In genomic region chr6:125611573-125612399, GRCh38 we compare ENCODE assay signal across 8 cellular contexts.
DNase-seq lines count a peak whose midpoint lies in the region; ATAC-seq and TF ChIP-seq lines count a peak whose summit lies in the region.

No MANE protein-coding gene starts in this region.

- no peaks in the 10 kb centered on the region for H3K36me3 Mint-ChIP-seq in neural progenitor cell
- H3K36me3 Mint-ChIP-seq in activated T-cell treated with anti-CD3 and anti-CD28 coated beads, Interleukin-2, amount 50 U/mL, for 24 hours (ENCODE audit: low read depth): no peaks in the 10 kb centered on the region

- H3K79me2 ChIP-seq in neural progenitor cell (ENCODE audit: low read depth): no peaks in the 10 kb centered on the region

- no peak overlapping the region for H3K9ac ChIP-seq in neural progenitor cell

- TF ChIP-seq CTCF in neural progenitor cell (IDR thresholded peaks at IDR 0.05): no peak

- peak overlapping the region; percentile 85 for H3K27ac ChIP-seq in neural progenitor cell

- H3K4me3 Mint-ChIP-seq in neural progenitor cell: peak overlapping the region; percentile 72
- no peak overlapping the region for H3K4me3 Mint-ChIP-seq in activated T-cell treated with anti-CD3 and anti-CD28 coated beads, Interleukin-2, amount 50 U/mL, for 24 hours

- DNase-seq in DMS114 treated with DMSO at 0.1 percent for 48 hours (lab: John Stamatoyannopoulos, UW; ENCODE audit: unreplicated experiment) (peak; percentile 17), NCI-H69 (lab: John Stamatoyannopoulos, UW) (peak; percentile 93), fibroblast of peridontal ligament (ENCODE audit: extremely low read depth) (peak; percentile 37), neural progenitor cell (ENCODE audit: low spot score) (peak; percentile 74), NCI-H1436 (lab: John Stamatoyannopoulos, UW) (no peak), 8988T (no peak)
- DNase-seq in activated T-cell treated with anti-CD3 and anti-CD28 coated beads, Interleukin-2, amount 50 U/mL, for 24 hours: no peak

- H3K27ac Mint-ChIP-seq in neural progenitor cell: peak overlapping the region; percentile 68
- H3K27ac Mint-ChIP-seq in activated T-cell treated with anti-CD3 and anti-CD28 coated beads, Interleukin-2, amount 50 U/mL, for 24 hours: no peak overlapping the region

- H3F3A ChIP-seq in neural progenitor cell (ENCODE audit: low read depth): peaks cover 18% of the 10 kb centered on the region

- peaks cover 24% of the 10 kb centered on the region for H3K4me1 Mint-ChIP-seq in neural progenitor cell
- H3K4me1 Mint-ChIP-seq in activated T-cell treated with anti-CD3 and anti-CD28 coated beads, Interleukin-2, amount 50 U/mL, for 24 hours (ENCODE audit: low read depth): no peaks in the 10 kb centered on the region

- H2AFZ ChIP-seq in neural progenitor cell (replicated peaks): peak overlapping the region; percentile 78

- H3K9me3 ChIP-seq in neural progenitor cell (ENCODE audit: low read depth): no peaks in the 10 kb centered on the region

- H3K9me3 Mint-ChIP-seq in neural progenitor cell: peaks cover 11% of the 10 kb centered on the region
- H3K9me3 Mint-ChIP-seq in activated T-cell treated with anti-CD3 and anti-CD28 coated beads, Interleukin-2, amount 50 U/mL, for 24 hours: no peaks in the 10 kb centered on the region

- no peaks in the 10 kb centered on the region for H3K36me3 ChIP-seq in neural progenitor cell

- no peak for ATAC-seq in HG03565 (IDR thresholded peaks at IDR 0.05; ENCODE audit: unreplicated experiment)

- no peaks in the 10 kb centered on the region for H4K20me1 ChIP-seq in neural progenitor cell (ENCODE audit: low read depth)

- no peaks in the 10 kb centered on the region for H3K27me3 ChIP-seq in neural progenitor cell

- H3K4me2 ChIP-seq in neural progenitor cell: peak overlapping the region; percentile 74

- H3K4me3 ChIP-seq in neural progenitor cell: peak overlapping the region; percentile 34

- peaks cover 34% of the 10 kb centered on the region for H3K4me1 ChIP-seq in neural progenitor cell

- H3K27me3 Mint-ChIP-seq in neural progenitor cell (ENCODE audit: insufficient read depth, low read depth): peaks cover 18% of the 10 kb centered on the region
- peaks cover 37% of the 10 kb centered on the region for H3K27me3 Mint-ChIP-seq in activated T-cell treated with anti-CD3 and anti-CD28 coated beads, Interleukin-2, amount 50 U/mL, for 24 hours

Comparison
In these comparisons a context has a peak if more than half of its experiments do, and no peak if none do; other contexts are left out.
1. DNase-seq: peak in DMS114 treated with DMSO at 0.1 percent for 48 hours (single experiment), NCI-H69 (single experiment), fibroblast of peridontal ligament (single experiment) and neural progenitor cell (single experiment); none in activated T-cell treated with anti-CD3 and anti-CD28 coated beads, Interleukin-2, amount 50 U/mL, for 24 hours (single experiment), NCI-H1436 (single experiment) and 8988T (single experiment).